11 cellular contexts compared by ENCODE assay signal in genomic region chr5:157611571-157612067, GRCh38. TPM values are rescaled to one million over a fixed set of nuclear protein-coding genes. Genes with fewer than 3 reads are reported as not detected.
DNase-seq lines count a peak whose midpoint lies in the region; ATAC-seq and TF ChIP-seq lines count a peak whose summit lies in the region.
"Had no signal": no experiment of that assay in that cellular context is flagged by ENCODE, and none has a peak within 500 bp of the region (broad histone marks: within the 10 kb centered on the region; RNA-seq: fewer than 3 reads in every experiment).

No MANE protein-coding gene starts in this region.

- H3K4me3 Mint-ChIP-seq in activated naive CD4-positive, alpha-beta T cell treated with anti-CD3 and anti-CD28 coated beads for 36 hours = no peak overlapping the region
- no peak overlapping the region for H3K4me3 Mint-ChIP-seq in activated B cell treated with CpG ODN at 0.5 μM for 24 hours
- no peak overlapping the region for H3K4me3 Mint-ChIP-seq in stimulated activated naive CD8-positive, alpha-beta T cell treated with anti-CD3 and anti-CD28 coated beads, Interleukin-15, amount 100 ng/mL, for 72 hours
- H3K4me3 Mint-ChIP-seq: CD8-positive, alpha-beta T cell had no signal

- no peak overlapping the region for H3K27ac Mint-ChIP-seq in activated naive CD4-positive, alpha-beta T cell treated with anti-CD3 and anti-CD28 coated beads for 36 hours
- H3K27ac Mint-ChIP-seq in activated B cell treated with CpG ODN at 0.5 μM for 24 hours = no peak overlapping the region
- no peak overlapping the region for H3K27ac Mint-ChIP-seq in stimulated activated naive CD8-positive, alpha-beta T cell treated with anti-CD3 and anti-CD28 coated beads, Interleukin-15, amount 100 ng/mL, for 72 hours
- H3K27ac Mint-ChIP-seq: CD8-positive, alpha-beta T cell had no signal

- no peaks in the 10 kb centered on the region; the same call in 1 of the 2 replicates for H3K36me3 ChIP-seq in OCI-LY7 (ENCODE audit: insufficient read depth, low read length)

- no peaks in the 10 kb centered on the region for H4K20me1 ChIP-seq in OCI-LY7 (ENCODE audit: insufficient read depth, low read length)

- H3K4me1 ChIP-seq in OCI-LY7 (ENCODE audit: insufficient read depth, low read length, poor library complexity, severe bottlenecking) = peaks cover 9% of the 10 kb centered on the region

- no peaks in the 10 kb centered on the region for H3K36me3 Mint-ChIP-seq in activated naive CD4-positive, alpha-beta T cell treated with anti-CD3 and anti-CD28 coated beads for 36 hours (ENCODE audit: low read depth)
- no peaks in the 10 kb centered on the region for H3K36me3 Mint-ChIP-seq in activated B cell treated with CpG ODN at 0.5 μM for 24 hours (ENCODE audit: low read depth)
- H3K36me3 Mint-ChIP-seq: CD8-positive, alpha-beta T cell had no signal

- no peaks in the 10 kb centered on the region for H3K79me2 ChIP-seq in OCI-LY7 (ENCODE audit: insufficient read depth, low read depth, low read length)

- H3K27ac ChIP-seq in OCI-LY7 (ENCODE audit: low read depth, low read length, poor library complexity, severe bottlenecking) = no peak overlapping the region

- H3K9me2 ChIP-seq in OCI-LY7 (ENCODE audit: insufficient read depth, low read length) = no peaks in the 10 kb centered on the region

- intact Hi-C loops in activated naive CD4-positive, alpha-beta T cell treated with anti-CD3 and anti-CD28 coated beads for 36 hours (cut with micrococcal nuclease) = no loop called here
- intact Hi-C loops in activated B cell treated with CpG ODN at 0.5 μM for 24 hours (cut with micrococcal nuclease) = no loop called here
- intact Hi-C loops in OCI-LY7 (cut with micrococcal nuclease; ENCODE audit: unreplicated experiment) = no loop called here

- BruUV-seq in OCI-LY7 (replicated peaks; lab: Mats Ljungman, UMichigan) = no TSS peak

- H2AFZ ChIP-seq in OCI-LY7 (ENCODE audit: low read length) = no peak overlapping the region

- no peaks in the 10 kb centered on the region for H3K27me3 Mint-ChIP-seq in activated naive CD4-positive, alpha-beta T cell treated with anti-CD3 and anti-CD28 coated beads for 36 hours (ENCODE audit: low read depth)
- H3K27me3 Mint-ChIP-seq in activated B cell treated with CpG ODN at 0.5 μM for 24 hours = no peaks in the 10 kb centered on the region
- H3K27me3 Mint-ChIP-seq in stimulated activated naive CD8-positive, alpha-beta T cell treated with anti-CD3 and anti-CD28 coated beads, Interleukin-15, amount 100 ng/mL, for 72 hours = peaks cover 26% of the 10 kb centered on the region

- no peaks in the 10 kb centered on the region for H3K9me3 Mint-ChIP-seq in activated naive CD4-positive, alpha-beta T cell treated with anti-CD3 and anti-CD28 coated beads for 36 hours
- H3K9me3 Mint-ChIP-seq in activated B cell treated with CpG ODN at 0.5 μM for 24 hours = no peaks in the 10 kb centered on the region
- peaks cover 0 to 7% of the 10 kb centered on the region in 2 donors for H3K9me3 Mint-ChIP-seq in stimulated activated naive CD8-positive, alpha-beta T cell treated with anti-CD3 and anti-CD28 coated beads, Interleukin-15, amount 100 ng/mL, for 72 hours
- H3K9me3 Mint-ChIP-seq: CD8-positive, alpha-beta T cell had no signal

- CTCF ChIA-PET in activated naive CD4-positive, alpha-beta T cell treated with anti-CD3 and anti-CD28 coated beads for 36 hours (lab: Charles Lee) = interaction anchor here (1.1 to 1.8 kb wide), 2 partner anchors 14 to 132 kb away, joined by 4 to 7 read pairs; partner anchors contain the start of gene LSM11
- CTCF ChIA-PET in activated B cell treated with CpG ODN at 0.5 μM for 24 hours (lab: Charles Lee) (no interaction called here), OCI-LY7 (lab: Charles Lee; ENCODE audit: unreplicated experiment) (no interaction called here)

- H3K4me1 Mint-ChIP-seq in activated naive CD4-positive, alpha-beta T cell treated with anti-CD3 and anti-CD28 coated beads for 36 hours (ENCODE audit: low read depth) = peaks cover 53% of the 10 kb centered on the region
- H3K4me1 Mint-ChIP-seq in activated B cell treated with CpG ODN at 0.5 μM for 24 hours = peaks cover 58% of the 10 kb centered on the region
- H3K4me1 Mint-ChIP-seq in stimulated activated naive CD8-positive, alpha-beta T cell treated with anti-CD3 and anti-CD28 coated beads, Interleukin-15, amount 100 ng/mL, for 72 hours = peaks cover 40% of the 10 kb centered on the region

- TF ChIP-seq CTCF in activated B cell treated with CpG ODN at 0.5 μM for 24 hours (IDR thresholded peaks at IDR 0.05) (no peak), OCI-LY7 (conservative IDR thresholded peaks at IDR 0.05; ENCODE audit: low read length) (no peak)

- POLR2A ChIA-PET in activated B cell treated with CpG ODN at 0.5 μM for 24 hours (lab: Charles Lee) (interaction anchor here (0.8 to 1.5 kb wide), 3 partner anchors 16 to 40 kb away, joined by 3 to 5 read pairs (median 3); no protein-coding TSS in a partner anchor), OCI-LY7 (lab: Charles Lee) (interaction anchor here (0.6 to 1.9 kb wide), 4 partner anchors 10 to 20 kb away, joined by 3 to 13 read pairs (median 3); no protein-coding TSS in a partner anchor)

- DNase-seq in activated naive CD4-positive, alpha-beta T cell treated with anti-CD3 and anti-CD28 coated beads for 36 hours = peak; percentile 41
- DNase-seq in activated naive CD4-positive, alpha-beta T cell treated with Interleukin-2 at 50 U/mL for 16 hours = no peak
- DNase-seq in activated B cell treated with CpG ODN at 0.5 μM for 24 hours (no peak), COLO829 (ENCODE audit: low spot score) (no peak), OCI-LY7 (ENCODE audit: low spot score) (no peak), LoVo (ENCODE audit: low spot score) (no peak)
- DNase-seq in stimulated activated naive CD8-positive, alpha-beta T cell treated with anti-CD3 and anti-CD28 coated beads, Interleukin-15, amount 100 ng/mL, for 72 hours = no peak
- DNase-seq: CD8-positive, alpha-beta T cell had no signal

- H3K4me2 ChIP-seq in OCI-LY7 (ENCODE audit: low read length) = no peak overlapping the region

- peaks cover 9% of the 10 kb centered on the region; the same call in 1 of the 2 replicates for H3K9me3 ChIP-seq in OCI-LY7 (ENCODE audit: low read length)

- ATAC-seq in HG02870 (IDR thresholded peaks at IDR 0.05; ENCODE audit: unreplicated experiment) = peak; percentile 84
- peak; percentile 36 for ATAC-seq in activated B cell treated with CpG ODN at 0.5 μM for 24 hours (ENCODE audit: low read depth)
- ATAC-seq in stimulated activated naive CD8-positive, alpha-beta T cell treated with anti-CD3 and anti-CD28 coated beads, Interleukin-15, amount 100 ng/mL, for 72 hours = peak; percentile 33
- ATAC-seq: CD8-positive, alpha-beta T cell had no signal

- H3K4me3 ChIP-seq in OCI-LY7 (ENCODE audit: low read depth, low read length, poor library complexity, severe bottlenecking) = no peak overlapping the region

RNA-seq across cellular contexts. Expression of gene ADAM19, which starts 36.0 kb away (rescaled TPM):
- total RNA-seq in activated naive CD4-positive, alpha-beta T cell treated with anti-CD3 and anti-CD28 coated beads for 36 hours = 10 to 100 TPM; 37.3 to 39.3 TPM
- 115 and 136 TPM in 2 replicates for total RNA-seq in activated B cell treated with CpG ODN at 0.5 μM for 24 hours
- total RNA-seq in OCI-LY7 (2014; rRNA removed; shearing (Covaris generic)) = 19.0 and 24.2 TPM in 2 replicates
- total RNA-seq in OCI-LY7 (2022) = 78.3 and 103 TPM in 2 replicates

RNA-seq across cellular contexts. Expression of gene SOX30, which starts 40.6 kb away (rescaled TPM):
- total RNA-seq in activated naive CD4-positive, alpha-beta T cell treated with anti-CD3 and anti-CD28 coated beads for 36 hours = under 1 TPM; 0.36 to 0.57 TPM
- total RNA-seq in activated B cell treated with CpG ODN at 0.5 μM for 24 hours = 0.37 and 0.47 TPM in 2 replicates
- 0.16 TPM in 1 of 2 replicates, not detected in the other for total RNA-seq in OCI-LY7 (2014; rRNA removed; shearing (Covaris generic))
- total RNA-seq in OCI-LY7 (2022) = 0.13 and 0.29 TPM in 2 replicates
- total RNA-seq: CD8-positive, alpha-beta T cell; mononuclear cell; RPMI7951 had no signal

RNA-seq across cellular contexts. Expression of gene C5orf52, which starts 59.7 kb away (rescaled TPM):
- not detected for total RNA-seq in activated naive CD4-positive, alpha-beta T cell treated with anti-CD3 and anti-CD28 coated beads for 36 hours
- total RNA-seq in activated B cell treated with CpG ODN at 0.5 μM for 24 hours = not detected in 2 replicates
- not detected in 2 replicates for total RNA-seq in OCI-LY7 (2014; rRNA removed; shearing (Covaris generic))
- not detected in 2 replicates for total RNA-seq in OCI-LY7 (2022)
- total RNA-seq: CD8-positive, alpha-beta T cell; mononuclear cell; RPMI7951 had no signal

Comparison
In these comparisons a context has a peak if more than half of its experiments do, and no peak if none do; other contexts are left out.
1. ATAC-seq: peak in every context shown above with its lines; median percentile 84 in HG02870; 36 in activated B cell treated with CpG ODN at 0.5 μM for 24 hours; 33 in stimulated activated naive CD8-positive, alpha-beta T cell treated with anti-CD3 and anti-CD28 coated beads, Interleukin-15, amount 100 ng/mL, for 72 hours.